ENCODE assay signal across 9 cellular contexts in genomic region chrX:1176603-1177320, GRCh38. TPM values are rescaled to one million over a fixed set of nuclear protein-coding genes. Genes with fewer than 3 reads are reported as not detected.
"Had no signal": no experiment of that assay in that cellular context is flagged by ENCODE, and none has a peak within 500 bp of the region (broad histone marks: within the 10 kb centered on the region; RNA-seq: fewer than 3 reads in every experiment).

No MANE protein-coding gene starts in this region.

RNA-seq across cellular contexts. Expression of gene CRLF2, which starts 35.7 kb away (rescaled TPM):
- total RNA-seq: activated CD8-positive, alpha-beta memory T cell treated with anti-CD3 and anti-CD28 coated beads for 36 hours; adrenal gland; astrocyte; frontal cortex; mesothelial cell of epicardium; occipital lobe; progenitor cell of endocrine pancreas; right atrium auricular region; uterus had no signal
- polyA plus RNA-seq: adrenal gland had no signal
